In the genomic region with DNA sequence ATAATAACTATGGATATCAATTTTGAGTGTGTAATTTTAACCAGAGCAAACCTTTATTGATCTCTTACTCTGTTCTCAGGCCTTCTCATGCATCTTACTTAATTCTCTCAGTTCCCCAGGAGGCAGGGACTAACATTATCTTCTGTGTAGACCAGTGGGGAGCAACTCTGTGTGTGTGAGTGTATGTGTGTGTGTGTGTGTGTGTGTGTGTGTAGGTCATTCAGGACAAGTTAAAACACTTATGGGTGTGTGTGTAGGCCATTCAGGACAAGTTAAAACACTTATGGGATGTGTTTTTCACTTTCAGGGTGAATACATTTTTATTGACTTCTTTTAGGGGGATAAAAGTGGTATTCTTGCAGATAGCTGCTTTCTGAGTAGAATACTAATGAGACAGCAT, we compare ENCODE assay signal across 9 cellular contexts.
"Had no signal": no experiment of that assay in that cellular context is flagged by ENCODE, and none has a peak within 500 bp of the region (broad histone marks: within the 10 kb centered on the region; RNA-seq: fewer than 3 reads in every experiment).

No MANE protein-coding gene starts in this region.

- DNase-seq: activated CD4-positive, alpha-beta memory T cell treated with anti-CD3 and anti-CD28 coated beads for 36 hours; activated effector memory CD4-positive, alpha-beta T cell treated with anti-CD3 and anti-CD28 coated beads, Interleukin-2, amount 50 U/mL, for 16 hours; activated T-cell treated with anti-CD3 and anti-CD28 coated beads, Interleukin-2, amount 50 U/mL, for 4 hours; cortex of kidney; effector CD8-positive, alpha-beta T cell; T-helper 9 cell had no signal

- H3K4me3 ChIP-seq: mucosa of descending colon had no signal

- H3K27ac ChIP-seq: epithelial cell of prostate had no signal

- ATAC-seq: activated T-cell treated with anti-CD3 and anti-CD28 coated beads, Interleukin-2, amount 50 U/mL, for 4 hours; natural killer cell treated with Interleukin-12 subunit alpha and Interleukin-12 subunit beta and Interleukin-15 and Interleukin-18, amount 100 ng/mL, for 72 hours had no signal

- H3K9me3 ChIP-seq: mucosa of descending colon had no signal
